Comparison of ENCODE assay signal across 8 cellular contexts in the genomic region with DNA sequence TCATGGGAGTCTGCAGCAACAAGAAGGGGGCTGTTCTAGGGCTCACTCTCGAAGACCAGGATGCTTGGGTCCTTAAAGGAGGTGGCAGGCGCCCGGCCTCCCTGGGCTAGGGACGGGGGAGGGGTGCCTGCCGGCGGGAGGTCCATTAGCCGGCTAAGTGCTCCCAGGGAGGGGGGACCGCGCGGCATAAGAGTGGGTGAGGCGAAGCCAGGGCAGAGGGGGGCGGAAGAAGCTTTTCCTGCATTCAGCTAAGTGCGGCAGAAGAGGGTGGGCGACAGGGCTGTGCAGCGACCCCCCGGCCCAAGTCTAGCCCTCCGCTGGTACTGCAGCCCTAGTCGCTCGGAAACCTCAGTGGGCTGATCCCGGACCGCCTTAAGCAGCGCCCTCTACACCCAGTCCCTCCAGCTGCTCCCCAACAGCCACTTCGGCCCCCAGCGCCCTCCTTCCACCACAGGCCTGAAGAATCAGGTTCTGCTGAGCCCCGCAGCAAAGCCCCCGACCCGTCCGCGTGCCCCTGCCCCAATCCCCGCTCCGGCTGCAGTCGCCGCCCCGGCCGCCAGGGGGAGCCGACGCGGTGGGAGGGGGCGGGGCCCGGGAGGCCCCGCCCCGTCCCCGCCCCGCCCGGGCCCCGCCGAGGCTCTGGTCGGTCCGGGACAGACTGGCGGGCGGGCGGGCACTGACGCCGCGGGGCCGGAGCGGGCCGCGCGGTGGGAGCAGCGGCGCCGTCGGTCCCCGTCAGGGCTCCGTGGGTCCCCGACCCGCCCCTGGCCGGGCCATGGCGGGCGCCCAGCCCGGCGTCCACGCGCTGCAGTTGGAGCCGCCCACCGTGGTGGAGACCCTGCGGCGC. TPM values are rescaled to one million over a fixed set of nuclear protein-coding genes. Genes with fewer than 3 reads are reported as not detected.
DNase-seq lines count a peak whose midpoint lies in the region; ATAC-seq, FAIRE-seq and TF ChIP-seq lines count a peak whose summit lies in the region.

PLCB3 (plus strand) TSS at position 656 of the 847 bp plus-strand sequence; CDS start at position 776, 120 bp downstream.

- peak within 1 kb of the TSS; percentile 77 for H3K27ac Mint-ChIP-seq in T-helper 2 cell treated with Interferon-gamma antibody and Interleukin-4, amounts not matched to agents 5 μg/mL and 100 μg/mL, for 36 hours

- no peaks in the 10 kb centered on the region for H3K36me3 Mint-ChIP-seq in T-helper 2 cell treated with Interferon-gamma antibody and Interleukin-4, amounts not matched to agents 5 μg/mL and 100 μg/mL, for 36 hours (ENCODE audit: low read depth)

- no peak for DNase-seq in AG04449 (ENCODE audit: low read depth, low spot score)
- peak; percentile 59 for DNase-seq in T-helper 2 cell treated with Interferon-gamma antibody and Interleukin-4, amounts not matched to agents 5 μg/mL and 100 μg/mL, for 36 hours (ENCODE audit: low spot score)
- DNase-seq in brain microvascular endothelial cell = no peak
- peak; percentile 80 for DNase-seq in iPS-NIHi7 (ENCODE audit: extremely low spot score)
- peak; percentile 59 for DNase-seq in small intestine
- no peak for DNase-seq in cerebellar nuclear complex (lab: John Stamatoyannopoulos, UW)

- H3K36me3 ChIP-seq in HUES6 (ENCODE audit: control insufficient read depth, insufficient read depth, low read length) (peaks cover 22% of the 10 kb centered on the region), brain microvascular endothelial cell (replicated peaks) (peaks cover 16% of the 10 kb centered on the region), small intestine (ENCODE audit: control insufficient read depth in 2 of 2, insufficient read depth in 2 of 2, low read length in 2 of 2) (peaks cover 7 to 14% of the 10 kb centered on the region in 2 donors)

- peak within 1 kb of the TSS; percentile 90 for H3K4me3 Mint-ChIP-seq in T-helper 2 cell treated with Interferon-gamma antibody and Interleukin-4, amounts not matched to agents 5 μg/mL and 100 μg/mL, for 36 hours

- H3K27me3 Mint-ChIP-seq in T-helper 2 cell treated with Interferon-gamma antibody and Interleukin-4, amounts not matched to agents 5 μg/mL and 100 μg/mL, for 36 hours (ENCODE audit: low read depth) = no peaks in the 10 kb centered on the region

- H3K9ac ChIP-seq in HUES6 (ENCODE audit: low read length) = peak within 1 kb of the TSS; percentile 79

- H3K9me3 Mint-ChIP-seq in T-helper 2 cell treated with Interferon-gamma antibody and Interleukin-4, amounts not matched to agents 5 μg/mL and 100 μg/mL, for 36 hours = no peaks in the 10 kb centered on the region

- H3K27me3 ChIP-seq in HUES6 (ENCODE audit: control insufficient read depth, insufficient read depth, low read length) = no peaks in the 10 kb centered on the region
- H3K27me3 ChIP-seq in brain microvascular endothelial cell (replicated peaks) = no peaks in the 10 kb centered on the region
- H3K27me3 ChIP-seq in small intestine (ENCODE audit: control insufficient read depth in 2 of 2, insufficient read depth in 2 of 2, low read length in 2 of 2) = no peaks in the 10 kb centered on the region

- H3K27ac ChIP-seq in HUES6 (ENCODE audit: low read depth, low read length) (peak within 1 kb of the TSS; percentile 10; the same call in 1 of the 2 replicates), brain microvascular endothelial cell (peak within 1 kb of the TSS; percentile 29), small intestine (ENCODE audit: low read depth in 1 of 2, low read length in 1 of 2) (peak within 1 kb of the TSS; percentile 93 to 99)

- in situ Hi-C loops in brain microvascular endothelial cell (cut with HindIII; ENCODE audit: low pct_ligation_motif_present, low sequenced_read_pairs) = no loop called here

- no peak for FAIRE-seq in small intestine (lab: Jason Lieb, UNC)

- peak; percentile 54 for ATAC-seq in GM18498 (IDR thresholded peaks at IDR 0.05; ENCODE audit: unreplicated experiment)

- TF ChIP-seq CTCF in AG04449 (IDR thresholded peaks at IDR 0.05; ENCODE audit: insufficient read depth, low read length, missing control alignments) (peak; percentile 68), brain microvascular endothelial cell (IDR thresholded peaks at IDR 0.05; ENCODE audit: low read depth, low read length, missing control alignments) (peak; percentile 54)

- H3K9me3 ChIP-seq in HUES6 (ENCODE audit: control insufficient read depth, insufficient read depth, low read depth, low read length) (no peaks in the 10 kb centered on the region), small intestine (ENCODE audit: control insufficient read depth, low read depth) (no peaks in the 10 kb centered on the region)

- WGBS in small intestine, 3 donors = 0 to 2% (median 1%) methylated on average over 65 to 79 of the region's 79 CpGs

- CTCF ChIA-PET in AG04449 (lab: Yijun Ruan, JAX) = interaction anchor here (0.6 to 10.8 kb wide), 28 partner anchors 8 to 469 kb away, joined by 3 to 224 read pairs (median 6); partner anchors contain the start of genes CATSPERZ, ESRRA, FERMT3 and FKBP2

- H3K4me1 Mint-ChIP-seq in T-helper 2 cell treated with Interferon-gamma antibody and Interleukin-4, amounts not matched to agents 5 μg/mL and 100 μg/mL, for 36 hours (ENCODE audit: low read depth) = peaks cover 25% of the 10 kb centered on the region

- H3K4me1 ChIP-seq in HUES6 (ENCODE audit: control insufficient read depth, insufficient read depth, low read length) = peaks cover 48% of the 10 kb centered on the region
- H3K4me1 ChIP-seq in small intestine (ENCODE audit: control insufficient read depth in 2 of 2, insufficient read depth in 1 of 2, low read depth in 1 of 2, low read length in 1 of 2) = peaks cover 0 to 3% of the 10 kb centered on the region in 2 donors

- POLR2A ChIA-PET in AG04449 (lab: Yijun Ruan, JAX) = interaction anchor here (1.2 to 1.9 kb wide), 6 partner anchors 12 to 65 kb away, joined by 3 to 18 read pairs (median 4); partner anchors contain the start of gene STIP1

- H3K4me3 ChIP-seq in AG04449 (ENCODE audit: low read depth, low read length) = peak within 1 kb of the TSS; percentile 82
- H3K4me3 ChIP-seq in HUES6 (ENCODE audit: low read depth, low read length) = peak within 1 kb of the TSS; percentile 90
- peak within 1 kb of the TSS; percentile 77 for H3K4me3 ChIP-seq in brain microvascular endothelial cell (ENCODE audit: low read depth, low read length)
- H3K4me3 ChIP-seq in small intestine (ENCODE audit: low read depth in 1 of 2, low read length in 2 of 2) = peak within 1 kb of the TSS; percentile 61 to 85

RNA-seq across cellular contexts. Expression of gene PLCB3, which starts in this region (rescaled TPM):
- 100 to 1,000 TPM; 108 to 191 (median 142) TPM for polyA plus RNA-seq in small intestine

Comparison
In these comparisons a context has a peak if more than half of its experiments do, and no peak if none do; other contexts are left out.
1. DNase-seq: peak in T-helper 2 cell treated with Interferon-gamma antibody and Interleukin-4, amounts not matched to agents 5 μg/mL and 100 μg/mL, for 36 hours (single experiment), iPS-NIHi7 (single experiment) and small intestine (single experiment); none in AG04449 (single experiment), brain microvascular endothelial cell (single experiment) and cerebellar nuclear complex (0 of 2).
2. H3K27ac ChIP-seq: peak in every context shown above with its lines; median percentile 96 in small intestine; 29 in brain microvascular endothelial cell; 10 in HUES6.
3. Peak in every context shown above with its lines, with median percentiles within 50 percentile points of each other: H3K4me3 ChIP-seq.